Comparison of ENCODE assay signal across 1 cellular context in genomic region chr11:61009392-61010275, GRCh38.
TF ChIP-seq lines count a peak whose summit lies in the region.

No MANE protein-coding gene starts in this region.

TF ChIP-seq in GM23338, 12 proteins besides CTCF, POLR2A, EP300 and RAD21 (continued from another document):
- TF ChIP-seq ZNF462 (CRISPR knock-in tag; IDR thresholded peaks at IDR 0.05) (no peak), JUNB (IDR thresholded peaks at IDR 0.05; ENCODE audit: unreplicated experiment) (no peak), ETS1 (IDR thresholded peaks at IDR 0.05) (no peak), EZH2phosphoT487 (IDR thresholded peaks at IDR 0.05; ENCODE audit: unreplicated experiment) (no peak), REST (IDR thresholded peaks at IDR 0.05; ENCODE audit: unreplicated experiment) (no peak)
